In genomic region chr7:31408120-31408729, GRCh38 we compare ENCODE assay signal across 11 cellular contexts.
DNase-seq lines count a peak whose midpoint lies in the region; ATAC-seq and TF ChIP-seq lines count a peak whose summit lies in the region.
"Had no signal": no experiment of that assay in that cellular context is flagged by ENCODE, and none has a peak within 500 bp of the region (broad histone marks: within the 10 kb centered on the region; RNA-seq: fewer than 3 reads in every experiment).

No MANE protein-coding gene starts in this region.

- H3K36me3 Mint-ChIP-seq in endothelial cell (ENCODE audit: low read depth, unreplicated experiment), result no peaks in the 10 kb centered on the region
- H3K36me3 Mint-ChIP-seq in activated naive CD4-positive, alpha-beta T cell treated with anti-CD3 and anti-CD28 coated beads, Interleukin-2, amount 10 ng/mL, durations not matched to agents 7 days and 5 days, result no peaks in the 10 kb centered on the region

- H3K4me3 Mint-ChIP-seq in endothelial cell (ENCODE audit: unreplicated experiment), result no peak overlapping the region
- no peak overlapping the region for H3K4me3 Mint-ChIP-seq in activated naive CD4-positive, alpha-beta T cell treated with anti-CD3 and anti-CD28 coated beads, Interleukin-2, amount 10 ng/mL, durations not matched to agents 7 days and 5 days

- H3K27me3 Mint-ChIP-seq in endothelial cell (ENCODE audit: unreplicated experiment), result peaks cover 1% of the 10 kb centered on the region
- no peaks in the 10 kb centered on the region for H3K27me3 Mint-ChIP-seq in activated naive CD4-positive, alpha-beta T cell treated with anti-CD3 and anti-CD28 coated beads, Interleukin-2, amount 10 ng/mL, durations not matched to agents 7 days and 5 days

- peak; percentile 13 for ATAC-seq in left lobe of liver

- peaks cover 7% of the 10 kb centered on the region for H3K4me1 Mint-ChIP-seq in endothelial cell (ENCODE audit: unreplicated experiment)
- H3K4me1 Mint-ChIP-seq in activated naive CD4-positive, alpha-beta T cell treated with anti-CD3 and anti-CD28 coated beads, Interleukin-2, amount 10 ng/mL, durations not matched to agents 7 days and 5 days, result no peaks in the 10 kb centered on the region

- H3K27ac Mint-ChIP-seq in endothelial cell (ENCODE audit: unreplicated experiment), result no peak overlapping the region
- no peak overlapping the region for H3K27ac Mint-ChIP-seq in activated naive CD4-positive, alpha-beta T cell treated with anti-CD3 and anti-CD28 coated beads, Interleukin-2, amount 10 ng/mL, durations not matched to agents 7 days and 5 days

- TF ChIP-seq CTCF in astrocyte of the spinal cord (IDR thresholded peaks at IDR 0.05; ENCODE audit: low read depth, low read length), result no peak
- no peak for TF ChIP-seq CTCF in endothelial cell (IDR thresholded peaks at IDR 0.05; ENCODE audit: unreplicated experiment)

- in situ Hi-C loops in astrocyte of the spinal cord (cut with HindIII; ENCODE audit: low sequenced_read_pairs), result no loop called here

- no peaks in the 10 kb centered on the region for H3K9me3 Mint-ChIP-seq in endothelial cell (ENCODE audit: unreplicated experiment)
- no peaks in the 10 kb centered on the region for H3K9me3 Mint-ChIP-seq in activated naive CD4-positive, alpha-beta T cell treated with anti-CD3 and anti-CD28 coated beads, Interleukin-2, amount 10 ng/mL, durations not matched to agents 7 days and 5 days

- CTCF ChIA-PET in activated naive CD4-positive, alpha-beta T cell treated with anti-CD3 and anti-CD28 coated beads, Interleukin-2, amount 10 ng/mL, durations not matched to agents 7 days and 5 days (lab: Charles Lee), result no interaction called here

- H3K4me3 ChIP-seq in astrocyte of the spinal cord (ENCODE audit: low read depth, low read length), result no peak overlapping the region
- H3K4me3 ChIP-seq: esophagus squamous epithelium, sigmoid colon had no signal

- DNase-seq in CD1c-positive myeloid dendritic cell (ENCODE audit: extremely low spot score) (peak; percentile 50), HT-29 (ENCODE audit: low spot score) (peak; percentile 74), astrocyte of the spinal cord (ENCODE audit: low read depth, low spot score) (peak; percentile 73), left lobe of liver (ENCODE audit: low spot score) (no peak), NCI-H524 treated with DMSO at 0.1 percent for 48 hours (lab: John Stamatoyannopoulos, UW) (no peak), endothelial cell (ENCODE audit: low spot score) (no peak), NCI-H774 (lab: John Stamatoyannopoulos, UW) (no peak)
- no peak for DNase-seq in activated naive CD4-positive, alpha-beta T cell treated with anti-CD3 and anti-CD28 coated beads, Interleukin-2, amount 10 ng/mL, durations not matched to agents 7 days and 5 days
- DNase-seq: activated CD4-positive, alpha-beta T cell treated with anti-CD3 and anti-CD28 coated beads, Interleukin-2, amount 50 U/mL, for 1 hour; esophagus squamous epithelium; sigmoid colon had no signal

Comparison
In these comparisons a context has a peak if more than half of its experiments do, and no peak if none do; other contexts are left out.
1. DNase-seq: peak in CD1c-positive myeloid dendritic cell (single experiment), HT-29 (single experiment) and astrocyte of the spinal cord (single experiment); none in left lobe of liver (single experiment), NCI-H524 treated with DMSO at 0.1 percent for 48 hours (single experiment), endothelial cell (single experiment), activated naive CD4-positive, alpha-beta T cell treated with anti-CD3 and anti-CD28 coated beads, Interleukin-2, amount 10 ng/mL, durations not matched to agents 7 days and 5 days (single experiment) and NCI-H774 (single experiment).